11 cellular contexts compared by ENCODE assay signal in the genomic region with DNA sequence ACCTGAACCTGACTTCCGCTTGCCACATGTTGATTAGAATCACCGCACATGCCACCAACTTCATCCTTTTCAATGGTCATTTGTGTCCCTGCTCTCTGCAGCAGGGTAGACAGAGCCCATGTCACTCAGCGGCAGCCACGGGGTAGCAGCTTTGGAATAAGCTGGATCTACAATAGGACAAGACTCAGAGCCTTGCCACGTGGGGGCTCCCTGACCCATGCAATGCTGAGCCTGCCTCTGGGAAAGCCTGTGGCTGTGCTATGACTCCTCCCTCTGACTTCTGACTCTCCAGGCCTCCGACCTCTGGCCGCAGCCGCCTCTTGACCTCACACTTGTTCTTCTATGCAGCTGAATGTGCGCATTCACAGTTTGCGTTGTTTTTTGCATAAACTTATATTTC.
DNase-seq lines count a peak whose midpoint lies in the region; ATAC-seq and TF ChIP-seq lines count a peak whose summit lies in the region.
"Had no signal": no experiment of that assay in that cellular context is flagged by ENCODE, and none has a peak within 500 bp of the region (broad histone marks: within the 10 kb centered on the region; RNA-seq: fewer than 3 reads in every experiment).

No MANE protein-coding gene starts in this region.

- DNase-seq in NCI-H1436 (lab: John Stamatoyannopoulos, UW) (peak; percentile 3), NCI-H1436 treated with DMSO at 0.1 percent for 48 hours (lab: John Stamatoyannopoulos, UW) (no peak), MG63 (peak; percentile 33), heart left ventricle (peak in 2 of 5 donors; percentile 37 to 62), progenitor cell of endocrine pancreas (ENCODE audit: low spot score, unreplicated experiment) (no peak), NCI-H774 (lab: John Stamatoyannopoulos, UW) (no peak)
- DNase-seq in stimulated activated naive B cell treated with anti-CD40 and anti-IgM and Interleukin-4, amounts not matched to agents 10 μg/mL and 1 μg/mL and 100 μg/mL, for 72 hours: no peak
- DNase-seq: mesenchymal stem cell, T-helper 9 cell had no signal

- TF ChIP-seq POLR2A in heart left ventricle (IDR thresholded peaks at IDR 0.05): no peak

- peaks cover 3% of the 10 kb centered on the region for H3K9me3 Mint-ChIP-seq in progenitor cell of endocrine pancreas (ENCODE audit: low read depth)
- no peaks in the 10 kb centered on the region for H3K9me3 Mint-ChIP-seq in stimulated activated naive B cell treated with anti-CD40 and anti-IgM and Interleukin-4, amounts not matched to agents 10 μg/mL and 1 μg/mL and 100 μg/mL, for 72 hours

- H3K4me3 Mint-ChIP-seq in progenitor cell of endocrine pancreas (ENCODE audit: low read depth): no peak overlapping the region
- H3K4me3 Mint-ChIP-seq in stimulated activated naive B cell treated with anti-CD40 and anti-IgM and Interleukin-4, amounts not matched to agents 10 μg/mL and 1 μg/mL and 100 μg/mL, for 72 hours: no peak overlapping the region

- H3K9me3 ChIP-seq in MG63 (no peaks in the 10 kb centered on the region), heart left ventricle (peaks cover 0 to 18% (median 0%) of the 10 kb centered on the region in 12 donors)

- no peak overlapping the region for H3K4me3 ChIP-seq in MG63
- no peak overlapping the region for H3K4me3 ChIP-seq in heart left ventricle
- H3K4me3 ChIP-seq: cardiac muscle cell had no signal

- intact Hi-C loops in heart left ventricle (cut with DNase I): loop anchor here in 4 of 10 donors (5.0 to 10.0 kb wide), 3 partner anchors 201 to 211 kb away; no protein-coding TSS in a partner anchor

- TF ChIP-seq CTCF in heart left ventricle (IDR thresholded peaks at IDR 0.05): peak in 10 of 12 donors; percentile 8 to 41 (median 27)
- peak; percentile 28 for TF ChIP-seq CTCF in progenitor cell of endocrine pancreas (IDR thresholded peaks at IDR 0.05; ENCODE audit: unreplicated experiment)

- no peaks in the 10 kb centered on the region for H3K36me3 Mint-ChIP-seq in progenitor cell of endocrine pancreas (ENCODE audit: insufficient read depth)
- H3K36me3 Mint-ChIP-seq in stimulated activated naive B cell treated with anti-CD40 and anti-IgM and Interleukin-4, amounts not matched to agents 10 μg/mL and 1 μg/mL and 100 μg/mL, for 72 hours: peaks cover 0 to 1% of the 10 kb centered on the region in 2 donors

- no peaks in the 10 kb centered on the region for H3K4me1 Mint-ChIP-seq in progenitor cell of endocrine pancreas (ENCODE audit: low read depth)
- H3K4me1 Mint-ChIP-seq in stimulated activated naive B cell treated with anti-CD40 and anti-IgM and Interleukin-4, amounts not matched to agents 10 μg/mL and 1 μg/mL and 100 μg/mL, for 72 hours: no peaks in the 10 kb centered on the region

- peaks cover 26% of the 10 kb centered on the region for H3K27me3 Mint-ChIP-seq in progenitor cell of endocrine pancreas
- peaks cover 13 to 14% of the 10 kb centered on the region in 2 donors for H3K27me3 Mint-ChIP-seq in stimulated activated naive B cell treated with anti-CD40 and anti-IgM and Interleukin-4, amounts not matched to agents 10 μg/mL and 1 μg/mL and 100 μg/mL, for 72 hours

- 34 to 47% (median 40%) methylated on average over 9 to 10 of the region's 10 CpGs for WGBS in heart left ventricle, 4 donors

- ATAC-seq in heart left ventricle (peak in 3 of 4 donors; percentile 68 to 86 (median 76)), HG03565 (IDR thresholded peaks at IDR 0.05; ENCODE audit: unreplicated experiment) (no peak)
- ATAC-seq in stimulated activated naive B cell treated with anti-CD40 and anti-IgM and Interleukin-4, amounts not matched to agents 10 μg/mL and 1 μg/mL and 100 μg/mL, for 72 hours (replicated peaks): no peak

- no peaks in the 10 kb centered on the region for H3K36me3 ChIP-seq in MG63
- H3K36me3 ChIP-seq in heart left ventricle: no peaks in the 10 kb centered on the region
- H3K36me3 ChIP-seq: cardiac muscle cell had no signal

- no peaks in the 10 kb centered on the region for H3K4me1 ChIP-seq in heart left ventricle

- H3K27ac ChIP-seq in heart left ventricle: no peak overlapping the region
- H3K27ac ChIP-seq: cardiac muscle cell had no signal

- H3K27me3 ChIP-seq in MG63 (no peaks in the 10 kb centered on the region), heart left ventricle (peaks cover 0 to 31% (median 0%) of the 10 kb centered on the region in 9 donors)
- H3K27me3 ChIP-seq: cardiac muscle cell had no signal

- H3K27ac Mint-ChIP-seq in progenitor cell of endocrine pancreas: no peak overlapping the region
- no peak overlapping the region for H3K27ac Mint-ChIP-seq in stimulated activated naive B cell treated with anti-CD40 and anti-IgM and Interleukin-4, amounts not matched to agents 10 μg/mL and 1 μg/mL and 100 μg/mL, for 72 hours

Comparison
In these comparisons a context has a peak if more than half of its experiments do, and no peak if none do; other contexts are left out.
1. DNase-seq: peak in NCI-H1436 (single experiment) and MG63 (single experiment); none in NCI-H1436 treated with DMSO at 0.1 percent for 48 hours (single experiment), progenitor cell of endocrine pancreas (single experiment), stimulated activated naive B cell treated with anti-CD40 and anti-IgM and Interleukin-4, amounts not matched to agents 10 μg/mL and 1 μg/mL and 100 μg/mL, for 72 hours (single experiment) and NCI-H774 (single experiment).
2. ATAC-seq: peak in heart left ventricle (3 of 4); none in stimulated activated naive B cell treated with anti-CD40 and anti-IgM and Interleukin-4, amounts not matched to agents 10 μg/mL and 1 μg/mL and 100 μg/mL, for 72 hours (0 of 2) and HG03565 (single experiment).